In genomic region chr2:32777714-32778113, GRCh38 we compare ENCODE assay signal across 24 cellular contexts.
"Had no signal": no experiment of that assay in that cellular context is flagged by ENCODE, and none has a peak within 500 bp of the region (broad histone marks: within the 10 kb centered on the region; RNA-seq: fewer than 3 reads in every experiment).

No MANE protein-coding gene starts in this region.

- DNase-seq: natural killer cell; occipital lobe; ovary; posterior cingulate gyrus; psoas muscle; right cardiac atrium; stimulated activated CD4-positive, alpha-beta T cell treated with anti-CD3 and anti-CD28 coated beads, Interleukin-15, amount 100 ng/mL, for 24 hours; stimulated activated CD4-positive, alpha-beta T cell treated with anti-CD3 and anti-CD28 coated beads, Interleukin-2, amount 100 ng/mL, for 24 hours; stimulated activated CD4-positive, alpha-beta T cell treated with anti-CD3 and anti-CD28 coated beads, Interleukin-2, amount 100 ng/mL, for 48 hours; stimulated activated CD4-positive, alpha-beta T cell treated with anti-CD3 and anti-CD28 coated beads, Interleukin-4, amount 100 ng/mL, for 24 hours; stimulated activated naive B cell treated with anti-CD40 and anti-IgM and Interleukin-4, amounts not matched to agents 10 μg/mL and 1 μg/mL and 100 μg/mL, for 72 hours; stimulated activated naive CD4-positive, alpha-beta T cell treated with Interleukin-2 at 50 U/mL for 16 hours; stomach; thyroid gland; upper lobe of left lung had no signal

- H3K27ac ChIP-seq: neural progenitor cell, ovary, parathyroid adenoma, psoas muscle, skin epidermis, stomach, thoracic aorta, thyroid gland, tibial nerve, upper lobe of left lung, vagina had no signal

- ATAC-seq: natural killer cell; psoas muscle; right cardiac atrium; sciatic nerve; stimulated activated effector memory CD8-positive, alpha-beta T cell treated with anti-CD3 and anti-CD28 coated beads, Interleukin-12 subunit alpha, Interleukin-12 subunit beta, amount 100 ng/mL, for 72 hours; stimulated activated naive B cell treated with anti-CD40 and anti-IgM and Interleukin-4, amounts not matched to agents 10 μg/mL and 1 μg/mL and 100 μg/mL, for 72 hours had no signal

- H3K4me1 ChIP-seq: parathyroid adenoma, psoas muscle, thyroid gland, upper lobe of left lung, vagina had no signal

- H3K27me3 ChIP-seq: neural progenitor cell, ovary, stomach, thyroid gland, tibial nerve, upper lobe of left lung, vagina had no signal

- H3K4me2 ChIP-seq: neural progenitor cell had no signal

- H3K36me3 ChIP-seq: ovary, thyroid gland had no signal

- H2AFZ ChIP-seq: neural progenitor cell, parathyroid adenoma had no signal

- H3K4me3 ChIP-seq: neural progenitor cell, ovary, psoas muscle, skin epidermis, stomach, thoracic aorta, thyroid gland, tibial nerve, upper lobe of left lung, vagina had no signal

- H3K79me2 ChIP-seq: parathyroid adenoma had no signal

- FAIRE-seq: urothelium cell line had no signal

- H3K9ac ChIP-seq: neural progenitor cell, parathyroid adenoma had no signal
